Comparison of ENCODE assay signal across 25 cellular contexts in the genomic region with DNA sequence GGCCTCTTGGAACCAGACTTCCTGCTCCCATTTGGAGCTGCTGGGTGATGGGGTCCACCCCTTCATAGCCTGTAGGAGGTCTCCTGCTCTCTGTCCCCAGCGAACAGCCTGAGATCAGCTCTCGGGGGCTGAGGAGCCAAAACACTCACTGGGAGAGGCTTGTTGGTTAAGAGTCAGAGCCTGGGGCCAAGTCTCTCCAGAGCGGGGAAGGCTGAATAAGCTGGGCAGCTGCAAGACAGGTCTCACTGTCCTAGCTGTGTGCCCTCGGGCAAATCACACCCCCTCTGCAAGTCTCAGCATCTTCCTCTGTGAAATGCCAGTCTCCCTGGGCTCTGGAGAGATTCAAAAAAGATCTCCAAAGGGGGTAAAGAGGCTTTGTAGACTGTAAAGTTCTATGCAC.
"Had no signal": no experiment of that assay in that cellular context is flagged by ENCODE, and none has a peak within 500 bp of the region (broad histone marks: within the 10 kb centered on the region; RNA-seq: fewer than 3 reads in every experiment).

No MANE protein-coding gene starts in this region.

- DNase-seq: activated CD4-positive, alpha-beta T cell treated with anti-CD3 and anti-CD28 coated beads for 36 hours; activated CD4-positive, CD25-positive, alpha-beta regulatory T cell; activated naive CD4-positive, alpha-beta T cell; activated T-cell treated with anti-CD3 and anti-CD28 coated beads for 4 hours; activated T-cell treated with anti-CD3 and anti-CD28 coated beads, Interleukin-2, amount 50 U/mL, for 72 hours; anterior cingulate cortex; cerebellar nuclear complex; gastrocnemius medialis; glutamatergic neuron; kidney; left colon; midbrain; naive thymus-derived CD8-positive, alpha-beta T cell; posterior cingulate gyrus; right lobe of liver; stimulated activated CD4-positive, alpha-beta T cell treated with anti-CD3 and anti-CD28 coated beads, Interleukin-12 subunit alpha, Interleukin-12 subunit beta, amount 100 ng/mL, for 4 hours; stimulated activated CD4-positive, alpha-beta T cell treated with anti-CD3 and anti-CD28 coated beads, Interleukin-4, amount 100 ng/mL, for 1 hour; stimulated activated naive CD8-positive, alpha-beta T cell treated with anti-CD3 and anti-CD28 coated beads, Interleukin-15, Interleukin-2, amounts not matched to agents 100 U/mL and 50 U/mL, for 24 hours; testis; transverse colon had no signal

- H3K4me2 ChIP-seq: neural progenitor cell had no signal

- H3K36me3 Mint-ChIP-seq: activated naive CD4-positive, alpha-beta T cell treated with anti-CD3 and anti-CD28 coated beads, Interleukin-2, amount 50 U/mL, for 72 hours; naive thymus-derived CD8-positive, alpha-beta T cell; neural progenitor cell had no signal

- H3K4me1 ChIP-seq: gastrocnemius medialis, neural progenitor cell, right lobe of liver, testis, transverse colon had no signal

- H3K4me3 Mint-ChIP-seq: activated CD4-positive, alpha-beta T cell treated with anti-CD3 and anti-CD28 coated beads for 36 hours; activated T-cell treated with anti-CD3 and anti-CD28 coated beads, Interleukin-2, amount 50 U/mL, for 72 hours; naive thymus-derived CD8-positive, alpha-beta T cell; neural progenitor cell had no signal

- H3K9ac ChIP-seq: neural progenitor cell had no signal

- H3K27me3 ChIP-seq: neural progenitor cell, right lobe of liver, testis, transverse colon had no signal

- H3K9me3 Mint-ChIP-seq: activated naive CD4-positive, alpha-beta T cell treated with anti-CD3 and anti-CD28 coated beads, Interleukin-2, amount 50 U/mL, for 72 hours; activated T-cell treated with anti-CD3 and anti-CD28 coated beads, Interleukin-2, amount 50 U/mL, for 72 hours; naive thymus-derived CD8-positive, alpha-beta T cell; neural progenitor cell had no signal

- H3K4me1 Mint-ChIP-seq: activated CD4-positive, alpha-beta T cell treated with anti-CD3 and anti-CD28 coated beads for 36 hours; naive thymus-derived CD8-positive, alpha-beta T cell had no signal

- FAIRE-seq: kidney had no signal

- H3K9me3 ChIP-seq: gastrocnemius medialis, right lobe of liver, testis, transverse colon had no signal

- H3K36me3 ChIP-seq: cardiac muscle cell, gastrocnemius medialis, neural progenitor cell, right lobe of liver, transverse colon had no signal

- ATAC-seq: activated CD4-positive, alpha-beta T cell treated with anti-CD3 and anti-CD28 coated beads for 36 hours; activated naive CD4-positive, alpha-beta T cell treated with anti-CD3 and anti-CD28 coated beads, Interleukin-2, amount 50 U/mL, for 72 hours; activated T-cell treated with anti-CD3 and anti-CD28 coated beads, Interleukin-2, amount 50 U/mL, for 72 hours; gastrocnemius medialis; left colon; naive thymus-derived CD8-positive, alpha-beta T cell; right lobe of liver; stimulated activated naive CD8-positive, alpha-beta T cell treated with anti-CD3 and anti-CD28 coated beads, Interleukin-15, Interleukin-2, amounts not matched to agents 100 U/mL and 50 U/mL, for 24 hours had no signal

- H3K4me3 ChIP-seq: cardiac muscle cell, coronary artery, gastrocnemius medialis, neural progenitor cell, right lobe of liver, skin epidermis, testis, transverse colon had no signal

- H3K27ac Mint-ChIP-seq: activated CD4-positive, alpha-beta T cell treated with anti-CD3 and anti-CD28 coated beads for 36 hours; activated naive CD4-positive, alpha-beta T cell treated with anti-CD3 and anti-CD28 coated beads, Interleukin-2, amount 50 U/mL, for 72 hours; activated T-cell treated with anti-CD3 and anti-CD28 coated beads, Interleukin-2, amount 50 U/mL, for 72 hours; naive thymus-derived CD8-positive, alpha-beta T cell; neural progenitor cell had no signal

- H2AFZ ChIP-seq: neural progenitor cell had no signal

- H3K27ac ChIP-seq: cardiac muscle cell, coronary artery, gastrocnemius medialis, neural progenitor cell, right lobe of liver, skin epidermis, testis, transverse colon had no signal
